ENCODE assay signal across 1 cellular context in genomic region chr1:110555807-110556470, GRCh38.
TF ChIP-seq lines count a peak whose summit lies in the region.

No MANE protein-coding gene starts in this region.

TF ChIP-seq in H1, 55 proteins besides CTCF, POLR2A, EP300 and RAD21:
- TF ChIP-seq CEBPB (IDR thresholded peaks at IDR 0.05; ENCODE audit: low read depth, low read length) (no peak), SRF (IDR thresholded peaks at IDR 0.05; ENCODE audit: low read depth, low read length) (no peak), EZH2 (IDR thresholded peaks at IDR 0.05; ENCODE audit: low read depth, low read length, severe bottlenecking) (peak; percentile 43), TBP (IDR thresholded peaks at IDR 0.05; ENCODE audit: low read depth, low read length) (peak; percentile 5; the same call in 1 of the 2 replicates), HDAC6 (IDR thresholded peaks at IDR 0.05; ENCODE audit: low read depth, low read length) (no peak)
